21 cellular contexts compared by ENCODE assay signal in genomic region chr6:139425780-139426179, GRCh38. TPM values are rescaled to one million over a fixed set of nuclear protein-coding genes. Genes with fewer than 3 reads are reported as not detected.
DNase-seq lines count a peak whose midpoint lies in the region; ATAC-seq and TF ChIP-seq lines count a peak whose summit lies in the region.
"Had no signal": no experiment of that assay in that cellular context is flagged by ENCODE, and none has a peak within 500 bp of the region (broad histone marks: within the 10 kb centered on the region; RNA-seq: fewer than 3 reads in every experiment).

No MANE protein-coding gene starts in this region.

- H3K27me3 Mint-ChIP-seq in nephron progenitor cell (ENCODE audit: low read depth, poor library complexity) = no peaks in the 10 kb centered on the region
- peaks cover 27% of the 10 kb centered on the region for H3K27me3 Mint-ChIP-seq in activated T-helper 2 cell treated with anti-CD3 and anti-CD28 coated beads, Interferon-gamma antibody, Interleukin-2, Interleukin-4, amounts not matched to agents 10 μg/mL and 5 μg/mL and 100 μg/mL, durations not matched to agents 14 hours and 24 hours and 36 hours (ENCODE audit: low read depth)
- H3K27me3 Mint-ChIP-seq: IgD-negative memory B cell had no signal

- DNase-seq in GM23248 (no peak), NCI-H146 (lab: John Stamatoyannopoulos, UW) (peak; percentile 55), NCI-H69 (lab: John Stamatoyannopoulos, UW) (peak; percentile 40), nephron progenitor cell (no peak), hypothalamus (lab: John Stamatoyannopoulos, UW) (no peak)
- no peak for DNase-seq in activated T-helper 2 cell treated with anti-CD3 and anti-CD28 coated beads, Interferon-gamma antibody, Interleukin-2, Interleukin-4, amounts not matched to agents 10 μg/mL and 5 μg/mL and 100 μg/mL, durations not matched to agents 14 hours and 24 hours and 36 hours (ENCODE audit: low spot score)
- DNase-seq: Calu3; CD8-positive, alpha-beta T cell; DMS53; Kasumi-1; NCI-H1092 treated with DMSO at 0.1 percent for 48 hours; NCI-H1930; NCI-H2227 treated with DMSO at 0.1 percent for 48 hours; NCI-H526 treated with DMSO at 0.1 percent for 48 hours; NK-92 treated with Interleukin-12 subunit alpha and Interleukin-12 subunit beta, amount 100 ng/mL, for 24 hours had no signal

- no peak for TF ChIP-seq CTCF in nephron progenitor cell (IDR thresholded peaks at IDR 0.05)

- H3K79me2 ChIP-seq in GM23248 (ENCODE audit: insufficient read depth) = no peaks in the 10 kb centered on the region

- H3F3A ChIP-seq in GM23248 (ENCODE audit: insufficient read depth) = no peaks in the 10 kb centered on the region

- H3K4me1 Mint-ChIP-seq in nephron progenitor cell = peaks cover 50% of the 10 kb centered on the region
- H3K4me1 Mint-ChIP-seq in activated T-helper 2 cell treated with anti-CD3 and anti-CD28 coated beads, Interferon-gamma antibody, Interleukin-2, Interleukin-4, amounts not matched to agents 10 μg/mL and 5 μg/mL and 100 μg/mL, durations not matched to agents 14 hours and 24 hours and 36 hours (ENCODE audit: low read depth) = no peaks in the 10 kb centered on the region

- H3K27me3 ChIP-seq in GM23248 (replicated peaks; ENCODE audit: insufficient read depth) = no peaks in the 10 kb centered on the region
- H3K27me3 ChIP-seq: BLaER1 treated with 17β-estradiol and CSF1 and Interleukin-3, amounts not matched to agents 10 nM and 100 nM had no signal

- no peak for ATAC-seq in GM19463 (IDR thresholded peaks at IDR 0.05; ENCODE audit: unreplicated experiment)
- no peak for ATAC-seq in GM18498 (IDR thresholded peaks at IDR 0.05; ENCODE audit: unreplicated experiment)
- ATAC-seq: CD8-positive, alpha-beta T cell; Right ventricle myocardium inferior had no signal

- H3K4me3 Mint-ChIP-seq in nephron progenitor cell = no peak overlapping the region
- no peak overlapping the region for H3K4me3 Mint-ChIP-seq in activated T-helper 2 cell treated with anti-CD3 and anti-CD28 coated beads, Interferon-gamma antibody, Interleukin-2, Interleukin-4, amounts not matched to agents 10 μg/mL and 5 μg/mL and 100 μg/mL, durations not matched to agents 14 hours and 24 hours and 36 hours (ENCODE audit: low read depth)
- H3K4me3 Mint-ChIP-seq: CD8-positive, alpha-beta T cell; IgD-negative memory B cell had no signal

- H3K36me3 ChIP-seq in GM23248 (ENCODE audit: low read depth) = no peaks in the 10 kb centered on the region
- H3K36me3 ChIP-seq: BLaER1 treated with 17β-estradiol and CSF1 and Interleukin-3, amounts not matched to agents 10 nM and 100 nM; HAP-1 had no signal

- 0 out of 2 replicates have a peak overlapping the region, but pooled peaks have one; percentile 13 for H2AFZ ChIP-seq in GM23248

- H3K9me3 ChIP-seq in GM23248 (ENCODE audit: low read depth) = no peaks in the 10 kb centered on the region
- H3K9me3 ChIP-seq: HAP-1 had no signal

- H3K4me2 ChIP-seq in GM23248 (ENCODE audit: unreplicated experiment) = no peak overlapping the region
- H3K4me2 ChIP-seq: BLaER1 treated with 17β-estradiol and CSF1 and Interleukin-3, amounts not matched to agents 10 nM and 100 nM had no signal

- 70 to 85% methylated on average over 2 of the region's 2 CpGs for WGBS in GM23248 (ENCODE audit: low coverage in 1 of 2, low lambda C conversion rate in 2 of 2, missing lambda C conversion rate in 2 of 2), 2 experiments

- intact Hi-C loops in activated T-helper 2 cell treated with anti-CD3 and anti-CD28 coated beads, Interferon-gamma antibody, Interleukin-2, Interleukin-4, amounts not matched to agents 10 μg/mL and 5 μg/mL and 100 μg/mL, durations not matched to agents 14 hours and 24 hours and 36 hours (cut with micrococcal nuclease) = no loop called here

- in situ Hi-C loops in GM23248 (cut with MboI) = no loop called here

- H3K4me3 ChIP-seq in GM23248 = no peak overlapping the region
- H3K4me3 ChIP-seq: BLaER1 treated with 17β-estradiol and CSF1 and Interleukin-3, amounts not matched to agents 10 nM and 100 nM; HAP-1 had no signal

- H3K9me3 Mint-ChIP-seq in nephron progenitor cell = no peaks in the 10 kb centered on the region
- no peaks in the 10 kb centered on the region for H3K9me3 Mint-ChIP-seq in activated T-helper 2 cell treated with anti-CD3 and anti-CD28 coated beads, Interferon-gamma antibody, Interleukin-2, Interleukin-4, amounts not matched to agents 10 μg/mL and 5 μg/mL and 100 μg/mL, durations not matched to agents 14 hours and 24 hours and 36 hours
- H3K9me3 Mint-ChIP-seq: CD8-positive, alpha-beta T cell had no signal

- H3K9me2 ChIP-seq in GM23248 (ENCODE audit: insufficient read depth) = no peaks in the 10 kb centered on the region

- H3K27ac Mint-ChIP-seq in nephron progenitor cell = peak overlapping the region; percentile 86
- H3K27ac Mint-ChIP-seq in activated T-helper 2 cell treated with anti-CD3 and anti-CD28 coated beads, Interferon-gamma antibody, Interleukin-2, Interleukin-4, amounts not matched to agents 10 μg/mL and 5 μg/mL and 100 μg/mL, durations not matched to agents 14 hours and 24 hours and 36 hours = no peak overlapping the region
- H3K27ac Mint-ChIP-seq: CD8-positive, alpha-beta T cell; IgD-negative memory B cell had no signal

- H3K36me3 Mint-ChIP-seq in nephron progenitor cell (ENCODE audit: low read depth) = no peaks in the 10 kb centered on the region
- H3K36me3 Mint-ChIP-seq in activated T-helper 2 cell treated with anti-CD3 and anti-CD28 coated beads, Interferon-gamma antibody, Interleukin-2, Interleukin-4, amounts not matched to agents 10 μg/mL and 5 μg/mL and 100 μg/mL, durations not matched to agents 14 hours and 24 hours and 36 hours (ENCODE audit: low read depth) = no peaks in the 10 kb centered on the region
- H3K36me3 Mint-ChIP-seq: CD8-positive, alpha-beta T cell had no signal

- H3K9ac ChIP-seq in GM23248 = no peak overlapping the region
- H3K9ac ChIP-seq: BLaER1 treated with 17β-estradiol and CSF1 and Interleukin-3, amounts not matched to agents 10 nM and 100 nM had no signal

- H3K4me1 ChIP-seq in GM23248 (ENCODE audit: insufficient read depth) = no peaks in the 10 kb centered on the region
- H3K4me1 ChIP-seq: HAP-1 had no signal

- H4K20me1 ChIP-seq in GM23248 (ENCODE audit: insufficient read depth) = no peaks in the 10 kb centered on the region
- H4K20me1 ChIP-seq: BLaER1 treated with 17β-estradiol and CSF1 and Interleukin-3, amounts not matched to agents 10 nM and 100 nM had no signal

- no peak overlapping the region for H3K27ac ChIP-seq in GM23248
- H3K27ac ChIP-seq: BLaER1 treated with 17β-estradiol and CSF1 and Interleukin-3, amounts not matched to agents 10 nM and 100 nM had no signal

RNA-seq across cellular contexts. Expression of gene CITED2, which starts 51.3 kb away (rescaled TPM):
- total RNA-seq in GM23248 (2014; rRNA removed; shearing (Covaris generic)) = 1,051 and 1,192 TPM in 2 replicates
- 644 and 672 TPM in 2 replicates for polyA plus RNA-seq in GM23248 (2016; fragmentation: Nextera tagmentation; extraction: Ambion mirVana)
- total RNA-seq in activated T-helper 2 cell treated with anti-CD3 and anti-CD28 coated beads, Interferon-gamma antibody, Interleukin-2, Interleukin-4, amounts not matched to agents 10 μg/mL and 5 μg/mL and 100 μg/mL, durations not matched to agents 14 hours and 24 hours and 36 hours = 36.0 and 43.6 TPM in 2 replicates

Comparison
In these comparisons a context has a peak if more than half of its experiments do, and no peak if none do; other contexts are left out.
1. DNase-seq: peak in NCI-H146 (single experiment) and NCI-H69 (single experiment); none in GM23248 (single experiment), nephron progenitor cell (single experiment), hypothalamus (0 of 51) and activated T-helper 2 cell treated with anti-CD3 and anti-CD28 coated beads, Interferon-gamma antibody, Interleukin-2, Interleukin-4, amounts not matched to agents 10 μg/mL and 5 μg/mL and 100 μg/mL, durations not matched to agents 14 hours and 24 hours and 36 hours (single experiment).
2. RNA of gene CITED2, which starts 51.3 kb away (total RNA-seq): 1,051 to 1,192 TPM in GM23248; 36.0 to 43.6 TPM in activated T-helper 2 cell treated with anti-CD3 and anti-CD28 coated beads, Interferon-gamma antibody, Interleukin-2, Interleukin-4, amounts not matched to agents 10 μg/mL and 5 μg/mL and 100 μg/mL, durations not matched to agents 14 hours and 24 hours and 36 hours; every median in the first group is over 10 times any median in the second.